ENCODE assay signal across 1 cellular context in genomic region chr5:169091396-169091980, GRCh38.
TF ChIP-seq lines count a peak whose summit lies in the region.

No MANE protein-coding gene starts in this region.

TF ChIP-seq in K562, 482 proteins besides CTCF, POLR2A, EP300 and RAD21 (continued from another document):
- TF ChIP-seq ZBTB40 (IDR thresholded peaks at IDR 0.05) (no peak), ZBTB40 (CRISPR knock-in tag; IDR thresholded peaks at IDR 0.05) (no peak), CBFA2T2 (conservative IDR thresholded peaks at IDR 0.05) (0 out of 2 replicates have a peak, but pooled peaks have one; percentile 25), CBFA2T3 (IDR thresholded peaks at IDR 0.05) (peak; percentile 53)
